Comparison of ENCODE assay signal across 8 cellular contexts in genomic region chr16:84730406-84731106, GRCh38. TPM values are rescaled to one million over a fixed set of nuclear protein-coding genes. Genes with fewer than 3 reads are reported as not detected.
DNase-seq lines count a peak whose midpoint lies in the region; ATAC-seq and TF ChIP-seq lines count a peak whose summit lies in the region.

No MANE protein-coding gene starts in this region.

- peaks cover 23 to 58% (median 43%) of the 10 kb centered on the region in 4 donors for H3K4me1 Mint-ChIP-seq in naive thymus-derived CD8-positive, alpha-beta T cell

- peak overlapping the region in 5 of 10 donors; percentile 8 to 52 (median 52) for H3K4me3 Mint-ChIP-seq in naive thymus-derived CD8-positive, alpha-beta T cell

- TF ChIP-seq EP300 in esophagus muscularis mucosa (IDR thresholded peaks at IDR 0.05): no peak

- TF ChIP-seq POLR2A in esophagus muscularis mucosa (IDR thresholded peaks at IDR 0.05; ENCODE audit: low read depth): no peak

- peak overlapping the region in 2 of 10 donors; percentile 17 to 73 for H3K27ac Mint-ChIP-seq in naive thymus-derived CD8-positive, alpha-beta T cell

- no peaks in the 10 kb centered on the region for H3K27me3 Mint-ChIP-seq in naive thymus-derived CD8-positive, alpha-beta T cell

- H3K27ac ChIP-seq in esophagus muscularis mucosa (replicated peaks in 1 of 4): peak overlapping the region; percentile 45 to 74 (median 68)

- peak overlapping the region in 2 of 4 donors; percentile 13 to 19 for H3K4me3 ChIP-seq in esophagus muscularis mucosa

- peaks cover 0 to 23% (median 0%) of the 10 kb centered on the region in 3 donors for H3K36me3 Mint-ChIP-seq in naive thymus-derived CD8-positive, alpha-beta T cell

- ATAC-seq in GM19043 (IDR thresholded peaks at IDR 0.05; ENCODE audit: low read depth, unreplicated experiment) (peak; percentile 43), GM21381 (IDR thresholded peaks at IDR 0.05; ENCODE audit: unreplicated experiment) (no peak)
- ATAC-seq in naive thymus-derived CD8-positive, alpha-beta T cell: peak; percentile 46 to 50

- TF ChIP-seq CTCF in esophagus muscularis mucosa (IDR thresholded peaks at IDR 0.05): no peak

- DNase-seq in CMK (ENCODE audit: low read depth): peak; percentile 53
- DNase-seq in KG1 (lab: John Stamatoyannopoulos, UW): peak; percentile 34
- DNase-seq in T1000 (lab: John Stamatoyannopoulos, UW): peak; percentile 15
- DNase-seq in esophagus muscularis mucosa (ENCODE audit: extremely low spot score): no peak
- DNase-seq in naive thymus-derived CD8-positive, alpha-beta T cell: peak in 2 of 10 donors; percentile 9 to 24
- DNase-seq in GM19240 (ENCODE audit: insufficient read length, low spot score): no peak

- peaks cover 0 to 10% (median 4%) of the 10 kb centered on the region in 4 donors for H3K36me3 ChIP-seq in esophagus muscularis mucosa

- peaks cover 25 to 65% (median 51%) of the 10 kb centered on the region in 4 donors for H3K4me1 ChIP-seq in esophagus muscularis mucosa

- no peaks in the 10 kb centered on the region for H3K9me3 Mint-ChIP-seq in naive thymus-derived CD8-positive, alpha-beta T cell

- no peaks in the 10 kb centered on the region for H3K27me3 ChIP-seq in esophagus muscularis mucosa

- no peaks in the 10 kb centered on the region for H3K9me3 ChIP-seq in esophagus muscularis mucosa

- POLR2A ChIA-PET in naive thymus-derived CD8-positive, alpha-beta T cell (lab: Charles Lee): interaction anchor here (0.6 to 1.4 kb wide), 4 partner anchors 14 to 219 kb away, joined by 3 to 4 read pairs (median 4); partner anchors contain the start of gene KLHL36

- WGBS in esophagus muscularis mucosa: 20% methylated on average over 9 of the region's 9 CpGs

- intact Hi-C loops in esophagus muscularis mucosa (cut with DNase I): no loop called here

RNA-seq across cellular contexts. Expression of gene USP10, which starts 30.8 kb away (rescaled TPM):
- total RNA-seq in esophagus muscularis mucosa: 10 to 100 TPM; 45.3 to 71.2 (median 59.3) TPM
- 10 to 100 TPM; 79.5 to 87.3 TPM for total RNA-seq in naive thymus-derived CD8-positive, alpha-beta T cell
- 10 to 100 TPM; 61.3 to 89.8 (median 80.7) TPM for polyA plus RNA-seq in naive thymus-derived CD8-positive, alpha-beta T cell

Comparison
In these comparisons a context has a peak if more than half of its experiments do, and no peak if none do; other contexts are left out.
1. DNase-seq: peak in CMK (single experiment), KG1 (single experiment) and T1000 (single experiment); none in esophagus muscularis mucosa (single experiment) and GM19240 (single experiment).